Comparison of ENCODE assay signal across 16 cellular contexts in genomic region chr20:3994125-3994524, GRCh38. TPM values are rescaled to one million over a fixed set of nuclear protein-coding genes. Genes with fewer than 3 reads are reported as not detected.
DNase-seq lines count a peak whose midpoint lies in the region; ATAC-seq lines count a peak whose summit lies in the region.
"Had no signal": no experiment of that assay in that cellular context is flagged by ENCODE, and none has a peak within 500 bp of the region (broad histone marks: within the 10 kb centered on the region; RNA-seq: fewer than 3 reads in every experiment).

No MANE protein-coding gene starts in this region.

- no peaks in the 10 kb centered on the region for H3K27me3 Mint-ChIP-seq in activated T-cell treated with anti-CD3 and anti-CD28 coated beads, Interleukin-2, amount 50 U/mL, for 72 hours (ENCODE audit: low read depth)
- no peaks in the 10 kb centered on the region for H3K27me3 Mint-ChIP-seq in activated T-cell treated with anti-CD3 and anti-CD28 coated beads, Interleukin-2, amount 50 U/mL, for 4 hours (ENCODE audit: low read depth)
- no peaks in the 10 kb centered on the region for H3K27me3 Mint-ChIP-seq in T-helper 17 cell
- no peaks in the 10 kb centered on the region for H3K27me3 Mint-ChIP-seq in central memory CD8-positive, alpha-beta T cell
- H3K27me3 Mint-ChIP-seq: CD4-positive, alpha-beta T cell had no signal

- peaks cover 0 to 2% of the 10 kb centered on the region in 2 donors for H3K9me3 Mint-ChIP-seq in activated T-cell treated with anti-CD3 and anti-CD28 coated beads, Interleukin-2, amount 50 U/mL, for 72 hours
- H3K9me3 Mint-ChIP-seq in activated T-cell treated with anti-CD3 and anti-CD28 coated beads, Interleukin-2, amount 50 U/mL, for 4 hours = no peaks in the 10 kb centered on the region
- H3K9me3 Mint-ChIP-seq in central memory CD8-positive, alpha-beta T cell = no peaks in the 10 kb centered on the region
- H3K9me3 Mint-ChIP-seq: CD4-positive, alpha-beta T cell; GM23338; IgD-negative memory B cell had no signal

- peaks cover 0 to 4% of the 10 kb centered on the region in 2 donors for H3K36me3 Mint-ChIP-seq in activated T-cell treated with anti-CD3 and anti-CD28 coated beads, Interleukin-2, amount 50 U/mL, for 72 hours (ENCODE audit: insufficient read depth in 2 of 2)
- no peaks in the 10 kb centered on the region for H3K36me3 Mint-ChIP-seq in activated T-cell treated with anti-CD3 and anti-CD28 coated beads, Interleukin-2, amount 50 U/mL, for 4 hours (ENCODE audit: insufficient read depth)
- H3K36me3 Mint-ChIP-seq in T-helper 17 cell (ENCODE audit: low read depth) = peaks cover 3% of the 10 kb centered on the region
- peaks cover 8% of the 10 kb centered on the region for H3K36me3 Mint-ChIP-seq in central memory CD8-positive, alpha-beta T cell (ENCODE audit: insufficient read depth)

- H3K9me3 ChIP-seq in T-helper 17 cell (ENCODE audit: control insufficient read depth, low read length, poor library complexity, severe bottlenecking) = no peaks in the 10 kb centered on the region

- ATAC-seq in activated T-cell treated with anti-CD3 and anti-CD28 coated beads, Interleukin-2, amount 50 U/mL, for 72 hours (replicated peaks in 1 of 2) = no peak
- no peak for ATAC-seq in activated T-cell treated with anti-CD3 and anti-CD28 coated beads, Interleukin-2, amount 50 U/mL, for 4 hours
- ATAC-seq in T-helper 17 cell (no peak), GM18873 (IDR thresholded peaks at IDR 0.05; ENCODE audit: low FRiP score, unreplicated experiment) (no peak), GM21360 (IDR thresholded peaks at IDR 0.05; ENCODE audit: unreplicated experiment) (no peak), GM21381 (IDR thresholded peaks at IDR 0.05; ENCODE audit: unreplicated experiment) (no peak)
- ATAC-seq in central memory CD8-positive, alpha-beta T cell (replicated peaks; ENCODE audit: extremely low read depth, poor library complexity, severe bottlenecking) = no peak
- ATAC-seq: GM23338 had no signal

- H3K27ac Mint-ChIP-seq in activated T-cell treated with anti-CD3 and anti-CD28 coated beads, Interleukin-2, amount 50 U/mL, for 72 hours = peak overlapping the region; percentile 68
- H3K27ac Mint-ChIP-seq in T-helper 17 cell = peak overlapping the region; percentile 68
- peak overlapping the region; percentile 59 for H3K27ac Mint-ChIP-seq in central memory CD8-positive, alpha-beta T cell (ENCODE audit: low read depth)
- H3K27ac Mint-ChIP-seq: GM23338, IgD-negative memory B cell had no signal

- no peak overlapping the region for H3K4me3 Mint-ChIP-seq in activated T-cell treated with anti-CD3 and anti-CD28 coated beads, Interleukin-2, amount 50 U/mL, for 72 hours
- no peak overlapping the region for H3K4me3 Mint-ChIP-seq in activated T-cell treated with anti-CD3 and anti-CD28 coated beads, Interleukin-2, amount 50 U/mL, for 4 hours
- H3K4me3 Mint-ChIP-seq in T-helper 17 cell = no peak overlapping the region
- no peak overlapping the region for H3K4me3 Mint-ChIP-seq in central memory CD8-positive, alpha-beta T cell
- H3K4me3 Mint-ChIP-seq: GM23338, IgD-negative memory B cell had no signal

- peaks cover 57% of the 10 kb centered on the region for H3K4me1 Mint-ChIP-seq in activated T-cell treated with anti-CD3 and anti-CD28 coated beads, Interleukin-2, amount 50 U/mL, for 72 hours (ENCODE audit: low read depth)
- peaks cover 61% of the 10 kb centered on the region for H3K4me1 Mint-ChIP-seq in activated T-cell treated with anti-CD3 and anti-CD28 coated beads, Interleukin-2, amount 50 U/mL, for 4 hours (ENCODE audit: low read depth)
- H3K4me1 Mint-ChIP-seq in T-helper 17 cell = peaks cover 30% of the 10 kb centered on the region
- peaks cover 33% of the 10 kb centered on the region for H3K4me1 Mint-ChIP-seq in central memory CD8-positive, alpha-beta T cell
- H3K4me1 Mint-ChIP-seq: GM23338 had no signal

- DNase-seq in activated T-cell treated with anti-CD3 and anti-CD28 coated beads, Interleukin-2, amount 50 U/mL, for 72 hours = no peak
- no peak for DNase-seq in activated T-cell treated with anti-CD3 and anti-CD28 coated beads, Interleukin-2, amount 50 U/mL, for 4 hours
- no peak for DNase-seq in T-helper 17 cell
- DNase-seq in central memory CD8-positive, alpha-beta T cell (ENCODE audit: low spot score in 2 of 2) = no peak
- DNase-seq: 8988T; ACHN; C1 segment of cervical spinal cord; CD4-positive, alpha-beta T cell; DMS79; H7; KG1 had no signal

RNA-seq across cellular contexts. Expression of gene RNF24, which starts 21.2 kb away (rescaled TPM):
- total RNA-seq in activated T-cell treated with anti-CD3 and anti-CD28 coated beads, Interleukin-2, amount 50 U/mL, for 72 hours = 10 to 100 TPM; 13.4 to 16.4 TPM
- 1 to 10 TPM; 5.2 to 7.3 (median 7.2) TPM for total RNA-seq in activated T-cell treated with anti-CD3 and anti-CD28 coated beads, Interleukin-2, amount 50 U/mL, for 4 hours
- total RNA-seq in T-helper 17 cell = 10 to 100 TPM; 10.0 to 15.9 TPM
